Comparison of ENCODE assay signal across 8 cellular contexts in the genomic region with DNA sequence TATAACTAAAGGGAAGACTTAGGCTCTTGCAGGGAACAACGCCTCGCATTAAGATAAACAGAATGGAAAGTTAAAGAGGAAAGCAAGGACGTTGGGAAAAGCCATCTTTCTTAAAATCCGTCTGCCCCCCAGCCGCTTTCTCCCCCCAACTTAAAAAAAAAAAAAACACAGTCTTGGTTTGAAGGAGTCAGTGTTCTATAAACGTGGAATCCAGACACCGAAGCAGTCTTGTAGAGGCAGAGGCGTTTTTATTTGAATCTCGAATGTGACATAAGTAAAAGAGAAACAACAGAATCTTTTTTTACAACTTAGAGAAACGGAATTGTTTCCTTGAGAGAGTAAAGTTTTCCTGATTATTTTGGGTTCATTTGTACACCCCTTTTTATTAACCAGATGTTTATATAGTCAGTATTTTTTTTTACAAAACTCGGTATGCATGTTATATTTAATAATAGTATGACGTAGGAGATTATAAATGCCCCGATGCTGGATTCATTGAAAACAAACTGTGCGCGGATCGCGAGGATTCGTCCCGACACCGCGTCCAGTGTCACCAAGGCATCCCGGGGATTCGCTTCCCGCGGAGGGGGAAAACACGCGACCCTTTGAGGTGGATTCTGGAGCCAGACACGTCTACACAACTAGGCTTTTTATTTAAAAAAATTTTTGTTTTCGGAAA. TPM values are rescaled to one million over a fixed set of nuclear protein-coding genes. Genes with fewer than 3 reads are reported as not detected.
DNase-seq lines count a peak whose midpoint lies in the region; ATAC-seq lines count a peak whose summit lies in the region.

No MANE protein-coding gene starts in this region.

- no peaks in the 10 kb centered on the region for H3K36me3 ChIP-seq in SK-N-MC (ENCODE audit: insufficient read depth, low read length)
- H3K36me3 ChIP-seq in esophagus (ENCODE audit: control insufficient read depth in 2 of 2, insufficient read depth in 2 of 2, low read length in 1 of 2) = no peaks in the 10 kb centered on the region
- peaks cover 23% of the 10 kb centered on the region for H3K36me3 ChIP-seq in neuron (ENCODE audit: insufficient read depth, low read length)

- H3K9me3 ChIP-seq in SK-N-MC (ENCODE audit: low read depth, low read length) = no peaks in the 10 kb centered on the region
- H3K9me3 ChIP-seq in esophagus (ENCODE audit: control insufficient read depth in 2 of 2, insufficient read depth in 1 of 2, low read depth in 1 of 2, low read length in 1 of 2) = no peaks in the 10 kb centered on the region
- no peaks in the 10 kb centered on the region for H3K9me3 ChIP-seq in neuron (ENCODE audit: low read length)

- no peaks in the 10 kb centered on the region for H3K27me3 ChIP-seq in esophagus (ENCODE audit: control insufficient read depth in 1 of 2, insufficient read depth in 2 of 2, low read length in 2 of 2)
- no peaks in the 10 kb centered on the region for H3K27me3 ChIP-seq in neuron (ENCODE audit: insufficient read depth, low read length)

- H2AFZ ChIP-seq in neuron (ENCODE audit: low read depth, low read length) = no peak overlapping the region

- DNase-seq in activated CD8-positive, alpha-beta memory T cell treated with anti-CD3 and anti-CD28 coated beads, Interleukin-2, amount 50 U/mL, for 48 hours = peak; percentile 54
- DNase-seq in activated CD8-positive, alpha-beta memory T cell treated with anti-CD3 and anti-CD28 coated beads, Interleukin-2, amount 50 U/mL, for 4 hours = no peak
- DNase-seq in SK-N-MC (ENCODE audit: low read depth, low spot score) = no peak
- no peak for DNase-seq in GM19238 (ENCODE audit: insufficient read length, low spot score)

- H3K4me3 ChIP-seq in SK-N-MC (peak overlapping the region; percentile 98), esophagus (ENCODE audit: low read depth in 1 of 2, low read length in 2 of 2) (peak overlapping the region; percentile 63 to 94), neuron (ENCODE audit: low read length) (peak overlapping the region; percentile 95)

- WGBS in esophagus, 2 donors = 1% methylated on average over 29 of the region's 29 CpGs

- no peak for ATAC-seq in HG02642 (IDR thresholded peaks at IDR 0.05; ENCODE audit: poor library complexity, unreplicated experiment)
- ATAC-seq in HG03045 (IDR thresholded peaks at IDR 0.05; ENCODE audit: unreplicated experiment) = no peak

- peak overlapping the region; percentile 81 for H3K9ac ChIP-seq in SK-N-MC (ENCODE audit: insufficient read length)

- H3K27ac ChIP-seq in SK-N-MC (peak overlapping the region; percentile 87), esophagus (ENCODE audit: low read depth in 2 of 2, low read length in 1 of 2) (peak overlapping the region; percentile 65 to 92)

- H3K4me1 ChIP-seq in esophagus (ENCODE audit: control insufficient read depth in 2 of 2, insufficient read depth in 2 of 2, low read length in 1 of 2) = peaks cover 0 to 5% of the 10 kb centered on the region in 2 donors
- H3K4me1 ChIP-seq in neuron (ENCODE audit: insufficient read depth, low read length) = peaks cover 37% of the 10 kb centered on the region

RNA-seq across cellular contexts. Expression of a gene that starts 6.8 kb away (rescaled TPM):
- 1 to 10 TPM; 2.4 to 2.8 TPM for polyA plus RNA-seq in esophagus
